ENCODE assay signal across 8 cellular contexts in genomic region chr17:42980766-42981397, GRCh38. TPM values are rescaled to one million over a fixed set of nuclear protein-coding genes. Genes with fewer than 3 reads are reported as not detected.
A peak's percentile ranks its signal among the peaks of the same experiment; 100 is the strongest.
DNase-seq lines count a peak whose midpoint lies in the region; ATAC-seq and TF ChIP-seq lines count a peak whose summit lies in the region.

No MANE protein-coding gene starts in this region.

- H3K9me3 ChIP-seq in CD4-positive, alpha-beta T cell (ENCODE audit: control insufficient read depth, low read length), result no peaks in the 10 kb centered on the region
- no peaks in the 10 kb centered on the region for H3K9me3 ChIP-seq in HUES64 (ENCODE audit: insufficient read depth, low read depth, low read length)

- peak overlapping the region; percentile 66 for H3K27ac ChIP-seq in CD4-positive, alpha-beta T cell (ENCODE audit: low read depth, low read length)
- peak overlapping the region; percentile 93 for H3K27ac ChIP-seq in HUES64 (ENCODE audit: low read depth, low read length)

- peak overlapping the region; percentile 76 for H3K4me3 ChIP-seq in HUES64 (ENCODE audit: low read length)

- intact Hi-C loops in CD4-positive, alpha-beta T cell (cut with DNase I, micrococcal nuclease), result loop anchor here (1.0 to 5.0 kb wide), 3 partner anchors 17 to 149 kb away; partner anchors contain the start of genes RPL27 (in 2 of the 2), AARSD1 (in 1 of the 2) and PSME3 (in 1 of the 2)

- peaks cover 3% of the 10 kb centered on the region; the same call in 1 of the 2 replicates for H3K4me1 ChIP-seq in HUES64 (ENCODE audit: insufficient read depth, low read length)

- no peaks in the 10 kb centered on the region for H3K27me3 ChIP-seq in CD4-positive, alpha-beta T cell (ENCODE audit: control insufficient read depth, insufficient read depth, low read length)
- no peaks in the 10 kb centered on the region for H3K27me3 ChIP-seq in HUES64 (ENCODE audit: insufficient read depth, low read length)

- H3K9ac ChIP-seq in HUES64 (ENCODE audit: low read depth, low read length), result peak overlapping the region; percentile 72

- peak overlapping the region; percentile 84 for H3K27ac Mint-ChIP-seq in CD4-positive, alpha-beta T cell
- peak overlapping the region; percentile 84 for H3K27ac Mint-ChIP-seq in osteocyte (ENCODE audit: unreplicated experiment)

- H3K27me3 Mint-ChIP-seq in CD4-positive, alpha-beta T cell, result no peaks in the 10 kb centered on the region
- H3K27me3 Mint-ChIP-seq in osteocyte (ENCODE audit: unreplicated experiment), result no peaks in the 10 kb centered on the region

- CTCF ChIA-PET in CD4-positive, alpha-beta T cell (lab: Charles Lee), result interaction anchor here (0.6 to 2.5 kb wide), 10 partner anchors 17 to 247 kb away, joined by 3 to 20 read pairs (median 3); partner anchors contain the start of genes AARSD1, BECN1, IFI35 and RPL27

- no peak for TF ChIP-seq CTCF in CD4-positive, alpha-beta T cell (IDR thresholded peaks at IDR 0.05)
- TF ChIP-seq CTCF in osteocyte (IDR thresholded peaks at IDR 0.05), result no peak

- under 1% methylated on average over 66 of the region's 67 CpGs for WGBS in HUES64

- DNase-seq in CD4-positive, alpha-beta T cell, result peak in 9 of 10 experiments; percentile 20 to 55 (median 39)
- DNase-seq in SHP77 treated with DMSO at 0.1 percent for 48 hours (lab: John Stamatoyannopoulos, UW) (peak; percentile 27), activated gamma-delta T cell treated with Interleukin-2 at 50 U/mL for 16 hours (peak; percentile 40), germinal center (ENCODE audit: low spot score) (peak; percentile 79), osteocyte (ENCODE audit: extremely low spot score, unreplicated experiment) (no peak), ureter (ENCODE audit: low spot score) (peak; percentile 56)

- peak; percentile 81 for ATAC-seq in CD4-positive, alpha-beta T cell (ENCODE audit: poor library complexity)
- peak; percentile 27 for ATAC-seq in GM19463 (IDR thresholded peaks at IDR 0.05; ENCODE audit: unreplicated experiment)

- H3K4me1 Mint-ChIP-seq in CD4-positive, alpha-beta T cell (ENCODE audit: low read depth), result peaks cover 46% of the 10 kb centered on the region
- H3K4me1 Mint-ChIP-seq in osteocyte (ENCODE audit: unreplicated experiment), result peaks cover 32% of the 10 kb centered on the region

- peaks cover 36% of the 10 kb centered on the region for H3K36me3 Mint-ChIP-seq in CD4-positive, alpha-beta T cell (ENCODE audit: low read depth)
- H3K36me3 Mint-ChIP-seq in osteocyte (ENCODE audit: unreplicated experiment), result peaks cover 10% of the 10 kb centered on the region

- POLR2A ChIA-PET in CD4-positive, alpha-beta T cell (lab: Charles Lee), result interaction anchor here (0.6 to 6.2 kb wide), 3 partner anchors 17 to 408 kb away, joined by 3 to 33 read pairs (median 6); partner anchors contain the start of gene RPL27

- H3K4me3 Mint-ChIP-seq in CD4-positive, alpha-beta T cell, result peak overlapping the region; percentile 93
- peak overlapping the region; percentile 99 for H3K4me3 Mint-ChIP-seq in osteocyte (ENCODE audit: unreplicated experiment)

- peaks cover 14% of the 10 kb centered on the region for H3K36me3 ChIP-seq in HUES64 (ENCODE audit: insufficient read depth, low read length)

- no peaks in the 10 kb centered on the region for H3K9me3 Mint-ChIP-seq in CD4-positive, alpha-beta T cell
- H3K9me3 Mint-ChIP-seq in osteocyte (ENCODE audit: unreplicated experiment), result no peaks in the 10 kb centered on the region

RNA-seq across cellular contexts. Expression of gene RUNDC1, which starts 0.5 kb away (rescaled TPM):
- total RNA-seq in CD4-positive, alpha-beta T cell, result 10 to 100 TPM; 11.6 to 11.7 TPM
- polyA plus RNA-seq in HUES64 (2013, experiment 1 of 2), result 9.1 TPM
- polyA plus RNA-seq in HUES64 (2013, experiment 2 of 2), result 8.1 TPM
- total RNA-seq in osteocyte (11.7 and 12.5 TPM in 2 replicates), ureter (24.7 TPM)

RNA-seq across cellular contexts. Expression of gene PTGES3L, which starts 1.0 kb away (rescaled TPM):
- under 1 TPM in 1 of 2 experiments, not detected in 1; 0.20 TPM for total RNA-seq in CD4-positive, alpha-beta T cell
- polyA plus RNA-seq in HUES64 (2013, experiment 1 of 2), result 3.1 TPM
- polyA plus RNA-seq in HUES64 (2013, experiment 2 of 2), result 4.0 TPM
- total RNA-seq in osteocyte (0.35 and 0.50 TPM in 2 replicates), ureter (2.7 TPM)

RNA-seq across cellular contexts. Expression of gene AARSD1, which starts 16.6 kb away (rescaled TPM):
- 10 to 100 TPM; 60.4 to 70.8 TPM for total RNA-seq in CD4-positive, alpha-beta T cell
- polyA plus RNA-seq in HUES64 (2013, experiment 1 of 2), result 38.0 TPM
- polyA plus RNA-seq in HUES64 (2013, experiment 2 of 2), result 42.8 TPM
- 44.5 and 50.6 TPM in 2 replicates for total RNA-seq in osteocyte
- 69.1 TPM for total RNA-seq in ureter

RNA-seq across cellular contexts. Expression of gene RPL27, which starts 17.3 kb away (rescaled TPM):
- total RNA-seq in CD4-positive, alpha-beta T cell, result 1,000 to 10,000 TPM; 1,923 to 1,951 TPM
- polyA plus RNA-seq in HUES64 (2013, experiment 1 of 2), result 2,026 TPM
- polyA plus RNA-seq in HUES64 (2013, experiment 2 of 2), result 1,998 TPM
- total RNA-seq in osteocyte (956 and 1,010 TPM in 2 replicates), ureter (1,133 TPM)

RNA-seq across cellular contexts. Expression of gene IFI35, which starts 25.7 kb away (rescaled TPM):
- total RNA-seq in CD4-positive, alpha-beta T cell, result 10 to 100 TPM; 23.0 to 24.7 TPM
- polyA plus RNA-seq in HUES64 (2013, experiment 1 of 2), result 1.8 TPM
- 1.9 TPM for polyA plus RNA-seq in HUES64 (2013, experiment 2 of 2)
- 34.4 and 41.6 TPM in 2 replicates for total RNA-seq in osteocyte
- total RNA-seq in ureter, result 30.5 TPM
